6 cellular contexts compared by ENCODE assay signal in the genomic region with DNA sequence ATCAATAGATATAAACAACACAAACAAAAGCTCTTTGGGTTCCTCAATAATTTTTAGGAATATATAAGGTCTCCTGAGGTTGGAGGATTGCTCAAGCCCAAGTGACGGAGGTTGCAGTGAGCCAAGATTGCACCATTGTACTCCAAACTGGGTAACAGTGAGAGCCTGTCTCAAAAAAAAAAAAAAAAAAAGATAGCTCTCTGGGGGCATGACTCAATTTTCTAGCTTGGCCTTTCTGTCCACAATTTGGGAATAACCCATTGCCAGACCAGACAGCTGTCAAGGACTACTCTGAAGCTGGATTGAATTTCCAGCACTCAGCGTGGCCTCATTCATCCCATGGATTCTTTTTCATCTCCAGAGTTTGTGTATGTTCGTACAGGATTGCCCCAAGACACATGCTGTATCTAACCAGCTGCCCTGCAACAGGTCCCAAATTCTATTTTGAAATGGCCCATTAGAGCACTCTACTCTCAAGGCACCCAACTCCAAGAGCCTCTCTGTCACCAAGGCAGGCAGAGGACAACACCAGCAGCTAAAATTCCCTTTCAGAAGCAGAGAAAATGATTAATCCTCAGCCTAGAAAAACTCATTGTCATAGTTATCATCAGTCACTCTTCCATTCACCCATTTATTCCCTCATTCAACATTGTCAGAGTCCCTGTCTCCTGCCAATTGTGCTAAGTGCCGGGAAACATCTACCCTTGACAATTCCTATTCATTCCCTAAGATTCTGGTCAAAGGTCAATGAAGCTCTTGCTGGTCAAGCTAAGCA. TPM values are rescaled to one million over a fixed set of nuclear protein-coding genes. Genes with fewer than 3 reads are reported as not detected.
DNase-seq lines count a peak whose midpoint lies in the region; FAIRE-seq lines count a peak whose summit lies in the region.

No MANE protein-coding gene starts in this region.

- DNase-seq in NOMO-1 treated with DMSO at 0.1 percent for 48 hours (lab: John Stamatoyannopoulos, UW; ENCODE audit: unreplicated experiment) (peak; percentile 83), fibroblast of gingiva (ENCODE audit: low read depth) (peak; percentile 98), HuH-7 (ENCODE audit: low spot score) (no peak), frontal cortex (ENCODE audit: low spot score in 2 of 2) (no peak), NCI-H2196 treated with DMSO at 0.1 percent for 48 hours (lab: John Stamatoyannopoulos, UW; ENCODE audit: unreplicated experiment) (no peak)

- peaks cover 0 to 14% (median 0%) of the 10 kb centered on the region in 5 donors for H3K36me3 ChIP-seq in subcutaneous abdominal adipose tissue (ENCODE audit: control insufficient read depth in 5 of 5, insufficient read depth in 5 of 5, low read length in 5 of 5)

- peak overlapping the region in 1 of 5 donors; percentile 16 for H3K4me3 ChIP-seq in subcutaneous abdominal adipose tissue (ENCODE audit: low read depth in 1 of 5, low read length in 5 of 5)

- peaks cover 3 to 51% (median 48%) of the 10 kb centered on the region in 5 donors for H3K4me1 ChIP-seq in subcutaneous abdominal adipose tissue (ENCODE audit: control insufficient read depth in 5 of 5, insufficient read depth in 5 of 5, low read length in 5 of 5)

- peak overlapping the region; percentile 99 for H3K27ac ChIP-seq in subcutaneous abdominal adipose tissue (ENCODE audit: low read depth, low read length)

- H3K9me3 ChIP-seq in subcutaneous abdominal adipose tissue (ENCODE audit: control insufficient read depth in 5 of 5, low read length in 5 of 5) = no peaks in the 10 kb centered on the region

- no peak for FAIRE-seq in frontal cortex (lab: Jason Lieb, UNC)

- H3K27me3 ChIP-seq in subcutaneous abdominal adipose tissue (ENCODE audit: control insufficient read depth in 5 of 5, insufficient read depth in 4 of 5, low read length in 5 of 5) = no peaks in the 10 kb centered on the region

- H3K9ac ChIP-seq in subcutaneous abdominal adipose tissue (ENCODE audit: low read length in 5 of 5) = peak overlapping the region; percentile 45 to 88 (median 79)

RNA-seq across cellular contexts. Expression of a gene that starts 8.7 kb away (rescaled TPM):
- 26.1 TPM for total RNA-seq in frontal cortex

RNA-seq across cellular contexts. Expression of a gene that starts 28.9 kb away (rescaled TPM):
- total RNA-seq in frontal cortex = 77.0 TPM

RNA-seq across cellular contexts. Expression of a gene that starts 36.0 kb away (rescaled TPM):
- 3.3 TPM for total RNA-seq in frontal cortex

RNA-seq across cellular contexts. Expression of a gene that starts 46.3 kb away (rescaled TPM):
- total RNA-seq in frontal cortex = 28.1 TPM

RNA-seq across cellular contexts. Expression of a gene that starts 48.3 kb away (rescaled TPM):
- total RNA-seq in frontal cortex = 6.5 TPM

Comparison
In these comparisons a context has a peak if more than half of its experiments do, and no peak if none do; other contexts are left out.
1. DNase-seq: peak in NOMO-1 treated with DMSO at 0.1 percent for 48 hours (single experiment) and fibroblast of gingiva (single experiment); none in HuH-7 (single experiment), frontal cortex (0 of 2) and NCI-H2196 treated with DMSO at 0.1 percent for 48 hours (single experiment).